In genomic region chr2:55038428-55038827, GRCh38 we compare ENCODE assay signal across 17 cellular contexts. TPM values are rescaled to one million over a fixed set of nuclear protein-coding genes. Genes with fewer than 3 reads are reported as not detected.
DNase-seq lines count a peak whose midpoint lies in the region; ATAC-seq, FAIRE-seq and TF ChIP-seq lines count a peak whose summit lies in the region.
"Had no signal": no experiment of that assay in that cellular context is flagged by ENCODE, and none has a peak within 500 bp of the region (broad histone marks: within the 10 kb centered on the region; RNA-seq: fewer than 3 reads in every experiment).

No MANE protein-coding gene starts in this region.

- peaks cover 46% of the 10 kb centered on the region for H4K20me1 ChIP-seq in endothelial cell of umbilical vein (replicated peaks; ENCODE audit: control insufficient read depth, extremely low read depth, insufficient read depth, low read length)

- no peak overlapping the region for H3K4me3 Mint-ChIP-seq in CD4-positive, alpha-beta T cell
- no peak overlapping the region for H3K4me3 Mint-ChIP-seq in T-helper 2 cell treated with Interferon-gamma antibody and Interleukin-4, amounts not matched to agents 5 μg/mL and 100 μg/mL, for 36 hours
- H3K4me3 Mint-ChIP-seq: stimulated activated effector memory CD8-positive, alpha-beta T cell treated with anti-CD3 and anti-CD28 coated beads, Interleukin-12 subunit alpha, Interleukin-12 subunit beta, amount 100 ng/mL, for 72 hours had no signal

- CTCF ChIA-PET in A549 (lab: Yijun Ruan, JAX) (interaction anchor here (1.3 to 2.5 kb wide), 2 partner anchors 11 to 137 kb away, joined by 6 to 25 read pairs; partner anchors contain the start of gene RTN4), HEK293 (lab: Yijun Ruan, JAX) (no interaction called here), endothelial cell of umbilical vein (lab: Charles Lee) (interaction anchor here (2.5 kb wide), 1 partner anchor 10 kb away, joined by 13 read pairs; no protein-coding TSS in a partner anchor)
- CTCF ChIA-PET in CD4-positive, alpha-beta T cell (lab: Charles Lee) = interaction anchor here (1.3 kb wide), 1 partner anchor 13 kb away, joined by 3 read pairs; no protein-coding TSS in a partner anchor

- no peak overlapping the region for H2AFZ ChIP-seq in endothelial cell of umbilical vein (ENCODE audit: low read depth, low read length)

- TF ChIP-seq CTCF in A549 (IDR thresholded peaks at IDR 0.05) = no peak
- TF ChIP-seq CTCF in HEK293 (tag by site-specific recombination; IDR thresholded peaks at IDR 0.05) = no peak
- TF ChIP-seq CTCF in endothelial cell of umbilical vein (IDR thresholded peaks at IDR 0.05; ENCODE audit: extremely low read depth in 1 of 2, insufficient read depth in 1 of 2, low read depth in 1 of 2, low read length in 2 of 2) = no peak
- TF ChIP-seq CTCF in CD4-positive, alpha-beta T cell (IDR thresholded peaks at IDR 0.05) = no peak
- TF ChIP-seq CTCF in stomach (IDR thresholded peaks at IDR 0.05) = no peak

- no TSS peak for BruUV-seq in endothelial cell of umbilical vein (replicated peaks; lab: Mats Ljungman, UMichigan)

- no peak for TF ChIP-seq EP300 in A549 (IDR thresholded peaks at IDR 0.05)
- TF ChIP-seq EP300 in stomach (IDR thresholded peaks at IDR 0.05) = no peak

- H3K4me2 ChIP-seq in A549 (no peak overlapping the region), endothelial cell of umbilical vein (ENCODE audit: insufficient read depth, low read length) (peak overlapping the region; percentile 2)
- H3K4me2 ChIP-seq: SK-N-SH had no signal

- H3K9me3 Mint-ChIP-seq in CD4-positive, alpha-beta T cell = peaks cover 13% of the 10 kb centered on the region
- peaks cover 26% of the 10 kb centered on the region for H3K9me3 Mint-ChIP-seq in T-helper 2 cell treated with Interferon-gamma antibody and Interleukin-4, amounts not matched to agents 5 μg/mL and 100 μg/mL, for 36 hours

- H3K4me1 Mint-ChIP-seq in CD4-positive, alpha-beta T cell (ENCODE audit: low read depth) = peaks cover 70% of the 10 kb centered on the region
- H3K4me1 Mint-ChIP-seq in T-helper 2 cell treated with Interferon-gamma antibody and Interleukin-4, amounts not matched to agents 5 μg/mL and 100 μg/mL, for 36 hours (ENCODE audit: low read depth) = peaks cover 36% of the 10 kb centered on the region

- no peaks in the 10 kb centered on the region for H3K36me3 ChIP-seq in HEK293 (ENCODE audit: control insufficient read depth in 2 of 2, insufficient read depth in 1 of 2, low read length in 2 of 2)
- no peaks in the 10 kb centered on the region for H3K36me3 ChIP-seq in endothelial cell of umbilical vein (ENCODE audit: control insufficient read depth in 2 of 2, extremely low read depth in 1 of 2, insufficient read depth in 2 of 2, low read length in 2 of 2)
- H3K36me3 ChIP-seq in stomach = no peaks in the 10 kb centered on the region

- H3K9me3 ChIP-seq in A549 = peaks cover 24% of the 10 kb centered on the region
- no peaks in the 10 kb centered on the region for H3K9me3 ChIP-seq in HEK293 (ENCODE audit: control insufficient read depth, insufficient read depth, low read depth, low read length)
- no peaks in the 10 kb centered on the region for H3K9me3 ChIP-seq in endothelial cell of umbilical vein (replicated peaks; ENCODE audit: control insufficient read depth, insufficient read depth, low read length)
- peaks cover 9% of the 10 kb centered on the region for H3K9me3 ChIP-seq in CD4-positive, alpha-beta T cell (ENCODE audit: control insufficient read depth, low read length)
- H3K9me3 ChIP-seq in stomach = no peaks in the 10 kb centered on the region
- H3K9me3 ChIP-seq: mucosa of descending colon had no signal

- H3K27ac ChIP-seq in A549 = peak overlapping the region; percentile 8 to 19; a peak in 2 of 6 replicates
- H3K27ac ChIP-seq in HEK293 (ENCODE audit: extremely low read depth, low read depth, low read length) = no peak overlapping the region
- no peak overlapping the region for H3K27ac ChIP-seq in endothelial cell of umbilical vein (ENCODE audit: insufficient read depth, low read depth, low read length)
- H3K27ac ChIP-seq in CD4-positive, alpha-beta T cell (ENCODE audit: low read depth, low read length) = no peak overlapping the region
- H3K27ac ChIP-seq in stomach = no peak overlapping the region

- intact Hi-C loops in endothelial cell of umbilical vein (cut with micrococcal nuclease) = no loop called here
- intact Hi-C loops in CD4-positive, alpha-beta T cell (cut with DNase I, micrococcal nuclease) = no loop called here
- intact Hi-C loops in stomach (cut with DNase I; ENCODE audit: low total_unique reads) = no loop called here

- no peak for TF ChIP-seq RAD21 in A549 (conservative IDR thresholded peaks at IDR 0.05 in 1 of 2, IDR thresholded peaks at IDR 0.05 in 1 of 2)

- H3K27me3 ChIP-seq in endothelial cell of umbilical vein (ENCODE audit: control insufficient read depth in 2 of 2, insufficient read depth in 2 of 2, low read length in 2 of 2) (no peaks in the 10 kb centered on the region), stomach (no peaks in the 10 kb centered on the region)
- H3K27me3 ChIP-seq in CD4-positive, alpha-beta T cell (ENCODE audit: control insufficient read depth, insufficient read depth, low read length) = no peaks in the 10 kb centered on the region

- peaks cover 42% of the 10 kb centered on the region for H3K36me3 Mint-ChIP-seq in CD4-positive, alpha-beta T cell (ENCODE audit: low read depth)
- H3K36me3 Mint-ChIP-seq in T-helper 2 cell treated with Interferon-gamma antibody and Interleukin-4, amounts not matched to agents 5 μg/mL and 100 μg/mL, for 36 hours (ENCODE audit: low read depth) = peaks cover 35% of the 10 kb centered on the region

- no peak overlapping the region for H3K27ac Mint-ChIP-seq in CD4-positive, alpha-beta T cell
- no peak overlapping the region for H3K27ac Mint-ChIP-seq in T-helper 2 cell treated with Interferon-gamma antibody and Interleukin-4, amounts not matched to agents 5 μg/mL and 100 μg/mL, for 36 hours
- H3K27ac Mint-ChIP-seq: CD4-positive, alpha-beta memory T cell; stimulated activated effector memory CD8-positive, alpha-beta T cell treated with anti-CD3 and anti-CD28 coated beads, Interleukin-12 subunit alpha, Interleukin-12 subunit beta, amount 100 ng/mL, for 72 hours had no signal

- POLR2A ChIA-PET in A549 (lab: Yijun Ruan, JAX) = no interaction called here
- POLR2A ChIA-PET in HEK293 (lab: Yijun Ruan, JAX) = interaction anchor here (1.2 kb wide), 1 partner anchor 12 kb away, joined by 5 read pairs; the partner anchor contains the start of gene RTN4
- POLR2A ChIA-PET in endothelial cell of umbilical vein (lab: Charles Lee) = interaction anchor here (1.5 kb wide), 1 partner anchor 13 kb away, joined by 3 read pairs; no protein-coding TSS in a partner anchor
- POLR2A ChIA-PET in CD4-positive, alpha-beta T cell (lab: Charles Lee) = no interaction called here

- H3K27me3 Mint-ChIP-seq in CD4-positive, alpha-beta T cell = no peaks in the 10 kb centered on the region
- no peaks in the 10 kb centered on the region for H3K27me3 Mint-ChIP-seq in T-helper 2 cell treated with Interferon-gamma antibody and Interleukin-4, amounts not matched to agents 5 μg/mL and 100 μg/mL, for 36 hours (ENCODE audit: low read depth)
- H3K27me3 Mint-ChIP-seq: CD4-positive, alpha-beta memory T cell had no signal

- no peaks in the 10 kb centered on the region for H3K9me1 ChIP-seq in endothelial cell of umbilical vein (replicated peaks; ENCODE audit: control insufficient read depth, extremely low read depth, insufficient read depth, low read length)

- 84% methylated on average over 1 of the region's 1 CpG for WGBS in A549 (ENCODE audit: missing lambda C conversion rate)
- 81 to 91% (median 84%) methylated on average over 1 of the region's 1 CpG for WGBS in stomach, 5 donors

- peak; percentile 49 for FAIRE-seq in A549 (lab: Jason Lieb, UNC)
- no peak for FAIRE-seq in endothelial cell of umbilical vein (lab: Jason Lieb, UNC)

- no peak for DNase-seq in A549 (ENCODE audit: low read depth in 1 of 2, low spot score in 1 of 2)
- peak; percentile 59 for DNase-seq in OCI-M1 (lab: John Stamatoyannopoulos, UW)
- no peak for DNase-seq in endothelial cell of umbilical vein (ENCODE audit: low read depth, low spot score)
- no peak for DNase-seq in CD4-positive, alpha-beta T cell
- no peak for DNase-seq in stomach
- no peak for DNase-seq in T-helper 2 cell treated with Interferon-gamma antibody and Interleukin-4, amounts not matched to agents 5 μg/mL and 100 μg/mL, for 36 hours (ENCODE audit: low spot score)
- DNase-seq: CD4-positive, alpha-beta memory T cell; mucosa of descending colon; NCI-H1417; NCI-H526; retina; SK-N-SH; stimulated activated CD4-positive, alpha-beta T cell treated with anti-CD3 and anti-CD28 coated beads, Interleukin-15, amount 100 ng/mL, for 24 hours had no signal

- TF ChIP-seq POLR2A in A549 (IDR thresholded peaks at IDR 0.05; ENCODE audit: low read length) (no peak), endothelial cell of umbilical vein (IDR thresholded peaks at IDR 0.05; ENCODE audit: low read depth, low read length) (no peak), stomach (IDR thresholded peaks at IDR 0.05) (no peak)

- H3K4me3 ChIP-seq in A549 = no peak overlapping the region
- H3K4me3 ChIP-seq in HEK293 (ENCODE audit: low read depth, low read length) = no peak overlapping the region
- H3K4me3 ChIP-seq in endothelial cell of umbilical vein (replicated peaks in 1 of 3; ENCODE audit: insufficient read depth in 1 of 3, low read depth in 1 of 3, low read length in 3 of 3) = no peak overlapping the region
- no peak overlapping the region for H3K4me3 ChIP-seq in stomach
- H3K4me3 ChIP-seq: mucosa of descending colon had no signal

- ATAC-seq in A549 (no peak), GM18870 (IDR thresholded peaks at IDR 0.05; ENCODE audit: unreplicated experiment) (no peak)
- ATAC-seq in CD4-positive, alpha-beta T cell (ENCODE audit: poor library complexity) = no peak
- ATAC-seq: left lobe of liver; mucosa of descending colon; stimulated activated effector memory CD8-positive, alpha-beta T cell treated with anti-CD3 and anti-CD28 coated beads, Interleukin-12 subunit alpha, Interleukin-12 subunit beta, amount 100 ng/mL, for 72 hours had no signal

- no peak overlapping the region for H3K9ac ChIP-seq in endothelial cell of umbilical vein (replicated peaks; ENCODE audit: extremely low read depth, insufficient read depth, low read length)
- H3K9ac ChIP-seq: SK-N-SH had no signal

- peaks cover 100% of the 10 kb centered on the region for H3K79me2 ChIP-seq in endothelial cell of umbilical vein (ENCODE audit: control insufficient read depth, insufficient read depth, low read length)

- dilution Hi-C loops in endothelial cell of umbilical vein (cut with MboI; ENCODE audit: extremely low pct_ligation_motif_present, low sequenced_read_pairs) = no loop called here

- H3K4me1 ChIP-seq in A549 (peaks cover 38% of the 10 kb centered on the region), HEK293 (ENCODE audit: control insufficient read depth, insufficient read depth, low read length) (peaks cover 8% of the 10 kb centered on the region), endothelial cell of umbilical vein (ENCODE audit: control insufficient read depth, extremely low read depth, insufficient read depth, low read length) (peaks cover 16% of the 10 kb centered on the region), stomach (peaks cover 0 to 67% (median 18%) of the 10 kb centered on the region in 4 donors)

RNA-seq across cellular contexts. Expression of gene RTN4, which starts 11.8 kb away (rescaled TPM):
- polyA plus RNA-seq in A549 (2011; rRNA removed) (302 and 336 TPM in 2 replicates), A549 (2017; fragmentation: RNase III; extraction: RNeasy Plus Mini Kit Qiagen cat#74134 plus additional on column Dnase treatment) (367 to 403 TPM (median 394 TPM) in 3 replicates), endothelial cell of umbilical vein (195 and 253 TPM in 2 replicates), stomach (100 to 1,000 TPM in 1 of 3 donors, 10 to 100 TPM in 2; 40.8 to 116 (median 48.7) TPM)
- 195 and 217 TPM in 2 replicates for polyA plus RNA-seq in A549 (2012; cell fraction: cytosol; rRNA removed)
- 194 and 224 TPM in 2 replicates for polyA plus RNA-seq in A549 (2012; cell fraction: nucleus; rRNA removed)
- 164 and 187 TPM in 2 replicates for polyA minus RNA-seq in A549 (2011; rRNA and poly(A)+ RNA removed)
- total RNA-seq in endothelial cell of umbilical vein (472 and 486 TPM in 2 replicates), stomach (100 to 1,000 TPM; 114 to 463 (median 173) TPM)
- 258 and 287 TPM in 2 replicates for polyA plus RNA-seq in endothelial cell of umbilical vein (2011; cell fraction: cytosol; rRNA removed)
- 221 and 343 TPM in 2 replicates for polyA plus RNA-seq in endothelial cell of umbilical vein (2011; cell fraction: nucleus; rRNA removed)
- 512 and 627 TPM in 2 replicates for polyA plus RNA-seq in endothelial cell of umbilical vein (2012)
- polyA minus RNA-seq in endothelial cell of umbilical vein = 365 and 404 TPM in 2 replicates
- polyA minus RNA-seq in endothelial cell of umbilical vein (2011; cell fraction: cytosol; rRNA and poly(A)+ RNA removed) = 64.9 TPM
- 184 and 233 TPM in 2 replicates for polyA minus RNA-seq in endothelial cell of umbilical vein (2011; cell fraction: nucleus; rRNA and poly(A)+ RNA removed)
- 10 to 100 TPM; 84.9 to 85.7 TPM for total RNA-seq in CD4-positive, alpha-beta T cell

Comparison
In these comparisons a context has a peak if more than half of its experiments do, and no peak if none do; other contexts are left out.
1. H3K27ac ChIP-seq: peak in A549 (2 of 2); none in HEK293 (single experiment), endothelial cell of umbilical vein (single experiment), CD4-positive, alpha-beta T cell (single experiment) and stomach (0 of 5).
2. POLR2A ChIA-PET loops: an anchor here in HEK293 (1.2 kb wide) and endothelial cell of umbilical vein (1.5 kb wide); none called in A549 and CD4-positive, alpha-beta T cell.